In the genomic region with DNA sequence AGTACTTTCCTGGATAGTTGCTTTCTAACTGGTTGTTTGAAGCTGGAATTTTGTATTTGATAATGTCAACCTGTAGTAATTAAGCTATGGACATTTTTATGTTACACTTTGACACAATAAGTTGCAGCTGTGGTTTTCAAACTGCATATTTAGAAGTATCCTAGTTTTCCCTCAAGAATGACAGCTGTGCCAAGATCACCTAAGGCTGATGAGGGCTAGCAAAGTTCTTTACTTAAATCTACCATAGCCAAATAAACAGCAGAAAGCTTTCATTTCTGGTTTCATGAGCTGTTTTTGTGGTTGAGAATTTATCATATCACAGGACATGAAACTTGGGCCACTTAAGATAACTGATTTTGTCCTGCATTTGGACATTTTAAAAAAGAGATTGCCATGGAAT, we compare ENCODE assay signal across 18 cellular contexts. TPM values are rescaled to one million over a fixed set of nuclear protein-coding genes. Genes with fewer than 3 reads are reported as not detected.
DNase-seq lines count a peak whose midpoint lies in the region; ATAC-seq and TF ChIP-seq lines count a peak whose summit lies in the region.
"Had no signal": no experiment of that assay in that cellular context is flagged by ENCODE, and none has a peak within 500 bp of the region (broad histone marks: within the 10 kb centered on the region; RNA-seq: fewer than 3 reads in every experiment).

No MANE protein-coding gene starts in this region.

- BruUV-seq in IMR-90 (replicated peaks; lab: Mats Ljungman, UMichigan) = no TSS peak

- H2BK15ac ChIP-seq in IMR-90 (ENCODE audit: low read depth, low read length) (no peak overlapping the region), H9 (ENCODE audit: low read depth, low read length) (no peak overlapping the region)

- no peaks in the 10 kb centered on the region for H3K9me2 ChIP-seq in GM23248 (ENCODE audit: insufficient read depth)

- H3K27ac Mint-ChIP-seq in H9 = no peak overlapping the region
- H3K27ac Mint-ChIP-seq: B cell; CD4-positive, CD25-positive, alpha-beta regulatory T cell; T-cell had no signal

- H4K91ac ChIP-seq in IMR-90 (ENCODE audit: insufficient read depth, low read depth, low read length) (no peak overlapping the region), H9 (ENCODE audit: insufficient read length, low read depth, low read length) (no peak overlapping the region)

- H3K14ac ChIP-seq in IMR-90 (replicated peaks; ENCODE audit: low read depth, low read length) (no peak overlapping the region), H9 (ENCODE audit: insufficient read depth, low read length) (no peak overlapping the region)

- POLR2A ChIA-PET in IMR-90 (lab: Charles Lee; ENCODE audit: unreplicated experiment) = no interaction called here

- no peak for ATAC-seq in IMR-90 (ENCODE audit: low read depth)
- ATAC-seq: Right ventricle myocardium inferior, T-cell had no signal

- DNase-seq in GM23248 = no peak
- DNase-seq in IMR-90 = peak; percentile 5
- DNase-seq in RPMI7951 (ENCODE audit: low read depth) = peak; percentile 24
- DNase-seq in choroid plexus epithelial cell (ENCODE audit: low read depth) = peak; percentile 16
- no peak for DNase-seq in stimulated activated CD4-positive, alpha-beta T cell treated with anti-CD3 and anti-CD28 coated beads, Interleukin-15, amount 100 ng/mL, for 24 hours
- no peak for DNase-seq in H9
- DNase-seq in DMS 273 treated with DMSO at 0.1 percent for 48 hours (lab: John Stamatoyannopoulos, UW) = no peak
- DNase-seq in Kasumi-1 (lab: John Stamatoyannopoulos, UW) = no peak
- DNase-seq: NCI-H1417 treated with DMSO at 0.1 percent for 48 hours, NCI-H2029, NCI-H2171, NCI-H446 treated with DMSO at 0.1 percent for 48 hours, NCI-H748 treated with DMSO at 0.1 percent for 48 hours, T-cell had no signal

- no peak for TF ChIP-seq RAD21 in IMR-90 (IDR thresholded peaks at IDR 0.05; ENCODE audit: low read length)

- in situ Hi-C loops in GM23248 (cut with MboI) = no loop called here
- in situ Hi-C loops in IMR-90 (cut with MboI; ENCODE audit: low sequenced_read_pairs) = no loop called here

- H3K9ac ChIP-seq in GM23248 (no peak overlapping the region), IMR-90 (ENCODE audit: low read depth, low read length) (no peak overlapping the region), H9 (ENCODE audit: extremely low read depth, insufficient read length, low read length) (no peak overlapping the region)

- H3K4me1 ChIP-seq in GM23248 (ENCODE audit: insufficient read depth) (peaks cover 14% of the 10 kb centered on the region), IMR-90 (ENCODE audit: control insufficient read depth, insufficient read depth, low read length) (peaks cover 2% of the 10 kb centered on the region), H9 (ENCODE audit: insufficient read depth, low read length) (no peaks in the 10 kb centered on the region; the same call in 1 of the 2 replicates)

- H4K20me1 ChIP-seq in GM23248 (ENCODE audit: insufficient read depth) (no peaks in the 10 kb centered on the region), IMR-90 (ENCODE audit: insufficient read depth, low read length) (no peaks in the 10 kb centered on the region), H9 (ENCODE audit: control insufficient read depth, insufficient read depth, insufficient read length) (no peaks in the 10 kb centered on the region)

- no peaks in the 10 kb centered on the region for H3K27me3 ChIP-seq in GM23248 (replicated peaks; ENCODE audit: insufficient read depth)
- no peaks in the 10 kb centered on the region for H3K27me3 ChIP-seq in IMR-90 (ENCODE audit: control insufficient read depth, insufficient read depth, low read length)
- H3K27me3 ChIP-seq in H9 (ENCODE audit: insufficient read depth, low read length) = no peaks in the 10 kb centered on the region

- H3K4me2 ChIP-seq in GM23248 (ENCODE audit: unreplicated experiment) = no peak overlapping the region
- no peak overlapping the region for H3K4me2 ChIP-seq in IMR-90 (ENCODE audit: low read depth, low read length)
- no peak overlapping the region for H3K4me2 ChIP-seq in H9 (ENCODE audit: insufficient read depth, insufficient read length, low read length)

- H3K4me3 ChIP-seq in GM23248 (no peak overlapping the region), IMR-90 (ENCODE audit: insufficient read depth, low read depth, low read length) (no peak overlapping the region), choroid plexus epithelial cell (ENCODE audit: low read depth, low read length) (no peak overlapping the region)
- H3K4me3 ChIP-seq: SK-N-MC had no signal

- H2BK20ac ChIP-seq in IMR-90 (ENCODE audit: low read depth, low read length) (no peak overlapping the region), H9 (ENCODE audit: low read depth, low read length, poor library complexity, severe bottlenecking) (no peak overlapping the region)

- H3K9me3 ChIP-seq in GM23248 (ENCODE audit: low read depth) (no peaks in the 10 kb centered on the region), IMR-90 (ENCODE audit: control insufficient read depth, insufficient read depth, low read length) (no peaks in the 10 kb centered on the region), H9 (ENCODE audit: control insufficient read depth, low read depth, low read length) (no peaks in the 10 kb centered on the region)

- H4K5ac ChIP-seq in IMR-90 (ENCODE audit: low read depth, low read length) (no peak overlapping the region), H9 (ENCODE audit: insufficient read length, low read depth, low read length) (no peak overlapping the region)

- H2AFZ ChIP-seq in GM23248 (no peak overlapping the region), IMR-90 (replicated peaks; ENCODE audit: low read length, poor library complexity) (no peak overlapping the region), H9 (ENCODE audit: low read length) (no peak overlapping the region)

- no peak overlapping the region for H3K18ac ChIP-seq in IMR-90 (ENCODE audit: low read depth, low read length)
- H3K18ac ChIP-seq in H9 (ENCODE audit: insufficient read length, low read depth, low read length) = no peak overlapping the region

- no peaks in the 10 kb centered on the region for H3K36me3 Mint-ChIP-seq in H9 (ENCODE audit: insufficient read depth in 1 of 3, low read depth in 3 of 3)
- H3K36me3 Mint-ChIP-seq: CD4-positive, CD25-positive, alpha-beta regulatory T cell; T-cell had no signal

- intact Hi-C loops in IMR-90 (cut with micrococcal nuclease) = no loop called here

- H3K4me3 Mint-ChIP-seq in H9 = no peak overlapping the region
- H3K4me3 Mint-ChIP-seq: B cell; CD4-positive, CD25-positive, alpha-beta regulatory T cell; T-cell had no signal

- H3K9me1 ChIP-seq in IMR-90 (ENCODE audit: insufficient read depth, low read length) = peaks cover 6% of the 10 kb centered on the region

- peaks cover 95% of the 10 kb centered on the region for H3F3A ChIP-seq in GM23248 (ENCODE audit: insufficient read depth)

- no peaks in the 10 kb centered on the region for H3K27me3 Mint-ChIP-seq in H9 (ENCODE audit: low read depth)

- TF ChIP-seq CTCF in IMR-90 (conservative IDR thresholded peaks at IDR 0.05; ENCODE audit: low read depth, low read length) (no peak), choroid plexus epithelial cell (conservative IDR thresholded peaks at IDR 0.05; ENCODE audit: low read depth, low read length) (no peak), H9 (conservative IDR thresholded peaks at IDR 0.05) (no peak)

- no peak overlapping the region for H3T11ph ChIP-seq in H9 (ENCODE audit: low read length)

- no peak for TF ChIP-seq POLR2A in IMR-90 (IDR thresholded peaks at IDR 0.05; ENCODE audit: low read depth, low read length)

- H3K79me2 ChIP-seq in GM23248 (ENCODE audit: insufficient read depth) (no peaks in the 10 kb centered on the region), H9 (ENCODE audit: insufficient read depth, low read length) (no peaks in the 10 kb centered on the region)

- H3K36me3 ChIP-seq in GM23248 (ENCODE audit: low read depth) (peaks cover 100% of the 10 kb centered on the region), IMR-90 (ENCODE audit: control insufficient read depth, insufficient read depth, low read length) (peaks cover 61% of the 10 kb centered on the region)

- no peaks in the 10 kb centered on the region for H3K9me3 Mint-ChIP-seq in H9
- H3K9me3 Mint-ChIP-seq: T-cell had no signal

- no peak overlapping the region for H3K56ac ChIP-seq in IMR-90 (ENCODE audit: extremely low read depth, insufficient read depth, low read length)
- no peak overlapping the region for H3K56ac ChIP-seq in H9 (ENCODE audit: insufficient read length, low read depth, low read length)

- dilution Hi-C loops in IMR-90 (cut with HindIII; ENCODE audit: low sequenced_read_pairs, unreplicated experiment) = no loop called here

- H2BK120ac ChIP-seq in IMR-90 (ENCODE audit: low read depth, low read length) (no peak overlapping the region), H9 (ENCODE audit: low read depth, low read length, poor library complexity, severe bottlenecking) (no peak overlapping the region)

- H3K4ac ChIP-seq in IMR-90 (ENCODE audit: low read depth, low read length) = no peak overlapping the region
- H3K4ac ChIP-seq in H9 (ENCODE audit: low read depth, low read length) = no peak overlapping the region

- H3K23ac ChIP-seq in IMR-90 (ENCODE audit: low read depth, low read length) (no peak overlapping the region), H9 (ENCODE audit: insufficient read length, low read depth, low read length) (no peak overlapping the region)

- peaks cover 3% of the 10 kb centered on the region in 2 experiments for H3K4me1 Mint-ChIP-seq in H9
- H3K4me1 Mint-ChIP-seq: B cell, T-cell had no signal

- H2AK5ac ChIP-seq in IMR-90 (ENCODE audit: low read depth, low read length) (no peak overlapping the region), H9 (ENCODE audit: insufficient read length, low read length) (no peak overlapping the region)

- no peak overlapping the region for H2AK9ac ChIP-seq in IMR-90 (replicated peaks; ENCODE audit: low read depth, low read length, poor library complexity)

- H4K8ac ChIP-seq in IMR-90 (ENCODE audit: low read depth in 2 of 2, low read length in 2 of 2) (0 out of 4 replicates have a peak overlapping the region, but pooled peaks of 1 of the 2 experiments have one; percentile 18), H9 (replicated peaks; ENCODE audit: insufficient read length, low read depth, low read length) (no peak overlapping the region)

- no peaks in the 10 kb centered on the region for H3K79me1 ChIP-seq in IMR-90 (ENCODE audit: low read depth in 1 of 2, low read length in 2 of 2)
- no peaks in the 10 kb centered on the region for H3K79me1 ChIP-seq in H9 (ENCODE audit: insufficient read depth, low read depth, low read length, poor library complexity, severe bottlenecking)

- no peak overlapping the region for H2BK12ac ChIP-seq in H9 (ENCODE audit: insufficient read length, low read depth, low read length)

- H3K27ac ChIP-seq in GM23248 = peak overlapping the region; percentile 64
- H3K27ac ChIP-seq in IMR-90 (ENCODE audit: insufficient read depth, low read length) = no peak overlapping the region
- no peak overlapping the region for H3K27ac ChIP-seq in H9 (ENCODE audit: insufficient read length, low read depth, low read length)
- H3K27ac ChIP-seq: SK-N-MC had no signal

- no peak overlapping the region for H2BK5ac ChIP-seq in IMR-90 (ENCODE audit: low read depth, low read length, poor library complexity, severe bottlenecking)
- H2BK5ac ChIP-seq in H9 (ENCODE audit: insufficient read length, low read length) = no peak overlapping the region

- H3K23me2 ChIP-seq in H9 (ENCODE audit: insufficient read length, low read depth, low read length, poor library complexity, severe bottlenecking) = no peaks in the 10 kb centered on the region

- CTCF ChIA-PET in IMR-90 (lab: Yijun Ruan, JAX) = interaction anchor here (0.5 kb wide), 1 partner anchor 472 kb away, joined by 7 read pairs; no protein-coding TSS in a partner anchor

RNA-seq across cellular contexts. Expression of gene FAM229B, which starts 30.6 kb away (rescaled TPM):
- 11.9 and 12.0 TPM in 2 replicates for total RNA-seq in GM23248 (2014; rRNA removed; shearing (Covaris generic))
- polyA plus RNA-seq in GM23248 (2016; fragmentation: Nextera tagmentation; extraction: Ambion mirVana) (53.9 and 57.3 TPM in 2 replicates), IMR-90 (2012; rRNA removed) (23.2 and 25.6 TPM in 2 replicates)
- total RNA-seq in IMR-90 (2012; rRNA removed) (8.6 and 11.4 TPM in 2 replicates), H9 (2021) (8.2 and 9.0 TPM in 2 replicates)
- polyA plus RNA-seq in IMR-90 (2012; cell fraction: cytosol; rRNA removed) = 5.0 and 13.4 TPM in 2 replicates
- 0.74 and 11.5 TPM in 2 replicates for polyA plus RNA-seq in IMR-90 (2012; cell fraction: nucleus; rRNA removed; ENCODE audit: low replicate concordance)
- 22.5 and 22.6 TPM in 2 replicates for total RNA-seq in RPMI7951 (2014; rRNA removed; shearing (Covaris generic))

RNA-seq across cellular contexts. Expression of gene TUBE1, which starts 30.8 kb away (rescaled TPM):
- total RNA-seq in GM23248 (2014; rRNA removed; shearing (Covaris generic)) = 42.7 and 54.9 TPM in 2 replicates
- 39.0 and 41.5 TPM in 2 replicates for polyA plus RNA-seq in GM23248 (2016; fragmentation: Nextera tagmentation; extraction: Ambion mirVana)
- 8.6 and 10.0 TPM in 2 replicates for total RNA-seq in IMR-90 (2012; rRNA removed)
- polyA plus RNA-seq in IMR-90 (2012; rRNA removed) = 6.5 and 7.9 TPM in 2 replicates
- polyA plus RNA-seq in IMR-90 (2012; cell fraction: cytosol; rRNA removed) = 1.5 and 2.0 TPM in 2 replicates
- 10.4 and 42.0 TPM in 2 replicates for polyA plus RNA-seq in IMR-90 (2012; cell fraction: nucleus; rRNA removed; ENCODE audit: low replicate concordance)
- total RNA-seq in RPMI7951 (2014; rRNA removed; shearing (Covaris generic)) = 23.1 and 24.5 TPM in 2 replicates
- 11.6 and 12.9 TPM in 2 replicates for total RNA-seq in H9 (2021)

Comparison
In these comparisons a context has a peak if more than half of its experiments do, and no peak if none do; other contexts are left out.
1. DNase-seq: peak in IMR-90 (single experiment), RPMI7951 (single experiment) and choroid plexus epithelial cell (single experiment); none in GM23248 (single experiment), stimulated activated CD4-positive, alpha-beta T cell treated with anti-CD3 and anti-CD28 coated beads, Interleukin-15, amount 100 ng/mL, for 24 hours (single experiment), H9 (single experiment), DMS 273 treated with DMSO at 0.1 percent for 48 hours (single experiment) and Kasumi-1 (0 of 2).